In the genomic region with DNA sequence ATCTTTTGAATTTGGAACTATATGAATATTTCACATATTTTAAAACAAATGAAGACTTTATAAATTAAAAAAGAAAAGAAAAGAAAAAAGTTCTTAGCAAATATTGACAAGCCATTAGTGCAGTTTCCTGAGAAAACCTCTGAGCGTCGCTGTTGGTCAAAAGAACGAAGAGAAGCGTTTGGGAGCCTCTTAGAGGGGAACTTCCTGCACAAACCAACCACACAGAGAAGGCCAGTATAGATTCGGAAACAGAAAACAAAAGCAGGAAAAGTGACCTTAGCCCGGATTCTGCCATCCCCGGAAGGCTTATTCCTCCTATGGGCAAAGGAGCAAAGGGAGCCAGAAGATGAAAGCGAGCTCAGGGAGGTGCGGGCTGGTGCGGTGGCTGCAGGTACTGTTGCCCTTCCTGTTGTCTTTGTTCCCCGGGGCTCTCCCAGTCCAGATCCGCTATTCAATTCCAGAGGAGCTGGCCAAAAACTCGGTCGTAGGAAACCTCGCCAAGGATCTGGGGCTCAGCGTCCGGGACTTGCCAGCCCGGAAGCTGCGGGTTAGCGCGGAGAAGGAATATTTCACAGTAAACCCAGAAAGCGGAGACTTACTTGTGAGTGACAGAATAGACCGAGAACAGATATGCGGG, we compare ENCODE assay signal across 8 cellular contexts. TPM values are rescaled to one million over a fixed set of nuclear protein-coding genes. Genes with fewer than 3 reads are reported as not detected.
DNase-seq lines count a peak whose midpoint lies in the region; ATAC-seq and TF ChIP-seq lines count a peak whose summit lies in the region.

TSS of gene PCDHGB2 (plus strand) at position 205 of the 637 bp plus-strand sequence. CDS start at position 347, 142 bp downstream.

- H3K27me3 Mint-ChIP-seq in CD14-positive monocyte (ENCODE audit: low read depth in 3 of 3) (peaks cover 50 to 72% (median 71%) of the 10 kb centered on the region in 3 donors), memory B cell (peaks cover 17% of the 10 kb centered on the region)

- H3K4me3 ChIP-seq in sigmoid colon, result peak within 1 kb of the TSS in 2 of 4 donors; percentile 14 to 26

- WGBS in sigmoid colon, 2 donors, result 23 to 34% methylated on average over 24 of the region's 24 CpGs

- no peak within 1 kb of the TSS for H3K27ac ChIP-seq in sigmoid colon

- H3K36me3 ChIP-seq in sigmoid colon, result no peaks in the 10 kb centered on the region

- in situ Hi-C loops in T47D (cut with HindIII; ENCODE audit: low pct_unique_long_range_greater_than_20kb, low sequenced_read_pairs), result no loop called here

- intact Hi-C loops in CD14-positive monocyte (cut with micrococcal nuclease) (no loop called here), sigmoid colon (cut with DNase I) (no loop called here)

- peaks cover 2% of the 10 kb centered on the region for H3K4me1 Mint-ChIP-seq in CD14-positive monocyte
- peaks cover 2% of the 10 kb centered on the region for H3K4me1 Mint-ChIP-seq in memory B cell

- peaks cover 0 to 5% (median 4%) of the 10 kb centered on the region in 3 donors for H3K27me3 ChIP-seq in sigmoid colon

- H3K4me1 ChIP-seq in sigmoid colon, result no peaks in the 10 kb centered on the region

- H3K9me3 Mint-ChIP-seq in CD14-positive monocyte, result peaks cover 40 to 86% (median 73%) of the 10 kb centered on the region in 7 donors
- H3K9me3 Mint-ChIP-seq in memory B cell, result peaks cover 17% of the 10 kb centered on the region

- DNase-seq in CD14-positive monocyte (ENCODE audit: low spot score), result no peak
- peak; percentile 65 for DNase-seq in GM20000 (ENCODE audit: low spot score)
- DNase-seq in NCI-H2029 treated with DMSO at 0.1 percent for 48 hours (lab: John Stamatoyannopoulos, UW), result peak; percentile 14
- peak; percentile 81 for DNase-seq in T47D (ENCODE audit: low read depth in 1 of 2, low spot score in 1 of 2)
- DNase-seq in memory B cell (ENCODE audit: low spot score in 2 of 2), result no peak
- no peak for DNase-seq in OCI-M2 (lab: John Stamatoyannopoulos, UW; ENCODE audit: unreplicated experiment)
- no peak for DNase-seq in central memory CD4-positive, alpha-beta T cell
- DNase-seq in sigmoid colon, result no peak

- peak within 1 kb of the TSS in 1 of 7 donors; percentile 57 for H3K27ac Mint-ChIP-seq in CD14-positive monocyte
- peak within 1 kb of the TSS; percentile 85 for H3K27ac Mint-ChIP-seq in memory B cell

- peaks cover 12 to 15% of the 10 kb centered on the region in 2 donors for H3K36me3 Mint-ChIP-seq in CD14-positive monocyte
- H3K36me3 Mint-ChIP-seq in memory B cell, result peaks cover 5% of the 10 kb centered on the region

- ATAC-seq in memory B cell (ENCODE audit: low read depth), result peak; percentile 54

- TF ChIP-seq POLR2A in sigmoid colon (IDR thresholded peaks at IDR 0.05), result no peak

- TF ChIP-seq CTCF in CD14-positive monocyte (IDR thresholded peaks at IDR 0.05), result peak; percentile 22
- TF ChIP-seq CTCF in GM20000 (IDR thresholded peaks at IDR 0.05; ENCODE audit: extremely low read depth, missing control alignments), result no peak
- peak in 1 of 4 experiments; percentile 8 for TF ChIP-seq CTCF in sigmoid colon (IDR thresholded peaks at IDR 0.05)

- peaks cover 48 to 96% (median 68%) of the 10 kb centered on the region in 4 donors for H3K9me3 ChIP-seq in sigmoid colon

- TF ChIP-seq EP300 in sigmoid colon (IDR thresholded peaks at IDR 0.05), result no peak

- H3K4me3 Mint-ChIP-seq in CD14-positive monocyte, result peak within 1 kb of the TSS; percentile 25 to 85
- H3K4me3 Mint-ChIP-seq in memory B cell, result peak within 1 kb of the TSS; percentile 89

RNA-seq across cellular contexts. Expression of gene PCDHGB2, which starts in this region (rescaled TPM):
- not detected for polyA plus RNA-seq in CD14-positive monocyte
- 10 to 100 TPM in 2 of 4 donors, 1 to 10 TPM in 2; 4.3 to 12.9 (median 8.0) TPM for total RNA-seq in sigmoid colon
- polyA plus RNA-seq in sigmoid colon, result under 1 TPM in 1 of 3 donors, not detected in 2; 0.51 TPM

Comparison
In these comparisons a context has a peak if more than half of its experiments do, and no peak if none do; other contexts are left out.
1. DNase-seq: peak in GM20000 (single experiment), NCI-H2029 treated with DMSO at 0.1 percent for 48 hours (single experiment) and T47D (2 of 2); none in CD14-positive monocyte (single experiment), memory B cell (0 of 2), OCI-M2 (single experiment), central memory CD4-positive, alpha-beta T cell (single experiment) and sigmoid colon (single experiment).